ENCODE assay signal across 8 cellular contexts in the genomic region with DNA sequence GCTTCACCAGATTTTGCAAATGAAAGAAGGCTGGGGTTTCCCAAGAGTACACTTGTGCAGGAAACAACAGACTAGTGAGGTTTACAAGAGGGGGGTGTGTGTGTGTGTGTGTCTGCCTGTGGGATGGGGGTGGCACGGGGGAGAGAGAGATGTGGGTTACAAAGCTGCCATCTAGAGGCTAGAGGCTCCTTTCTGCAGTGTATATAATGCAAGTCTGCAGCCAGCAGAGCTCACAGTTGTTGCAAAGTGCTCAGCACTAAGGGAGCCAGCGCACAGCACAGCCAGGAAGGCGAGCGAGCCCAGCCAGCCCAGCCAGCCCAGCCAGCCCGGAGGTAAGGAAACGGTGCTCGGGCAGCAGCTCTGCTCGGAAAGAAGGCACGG. TPM values are rescaled to one million over a fixed set of nuclear protein-coding genes. Genes with fewer than 3 reads are reported as not detected.
DNase-seq lines count a peak whose midpoint lies in the region; ATAC-seq, FAIRE-seq and TF ChIP-seq lines count a peak whose summit lies in the region.

ACKR3 (plus strand) TSS at position 233 of the 381 bp plus-strand sequence. CDS start 10,641 bp downstream, outside the sequence.

- peak within 1 kb of the TSS in 1 of 2 donors; percentile 27 for H3K4me3 ChIP-seq in CD4-positive, alpha-beta memory T cell (ENCODE audit: low read length in 2 of 2)
- no peak within 1 kb of the TSS; a peak in 1 of 4 replicates for H3K4me3 ChIP-seq in Panc1 (ENCODE audit: low read depth in 2 of 2, low read length in 2 of 2)

- intact Hi-C loops in CD4-positive, alpha-beta memory T cell (cut with micrococcal nuclease), result loop anchor here (1.0 to 5.0 kb wide), 7 partner anchors 23 to 503 kb away; no protein-coding TSS in a partner anchor
- intact Hi-C loops in Panc1 (cut with micrococcal nuclease; ENCODE audit: unreplicated experiment), result loop anchor here (2.0 to 5.0 kb wide), 2 partner anchors 57 to 217 kb away; no protein-coding TSS in a partner anchor

- H3K27me3 Mint-ChIP-seq in CD4-positive, alpha-beta memory T cell, result no peaks in the 10 kb centered on the region

- H3K27ac ChIP-seq in CD4-positive, alpha-beta memory T cell (ENCODE audit: low read depth, low read length), result no peak within 1 kb of the TSS
- no peak within 1 kb of the TSS for H3K27ac ChIP-seq in Panc1 (ENCODE audit: low read length)

- CTCF ChIA-PET in CD4-positive, alpha-beta memory T cell (lab: Charles Lee; ENCODE audit: partially characterized antibody), result interaction anchor here (0.6 to 10.1 kb wide), 32 partner anchors 8 to 464 kb away, joined by 3 to 410 read pairs (median 6); a partner anchor contains a TSS
- CTCF ChIA-PET in Panc1 (lab: Charles Lee), result interaction anchor here (0.6 to 0.7 kb wide), 3 partner anchors 56 to 355 kb away, joined by 3 to 4 read pairs (median 3); no protein-coding TSS in a partner anchor

- H3K9me3 ChIP-seq in CD4-positive, alpha-beta memory T cell (ENCODE audit: control insufficient read depth in 1 of 2, low read length in 2 of 2), result no peaks in the 10 kb centered on the region
- H3K9me3 ChIP-seq in Panc1 (ENCODE audit: control insufficient read depth, insufficient read depth, low read depth, low read length), result no peaks in the 10 kb centered on the region

- in situ Hi-C loops in Panc1 (cut with HindIII; ENCODE audit: low pct_unique_long_range_greater_than_20kb, low sequenced_read_pairs), result no loop called here

- peak; percentile 63 for ATAC-seq in GM19438 (IDR thresholded peaks at IDR 0.05; ENCODE audit: low read depth, unreplicated experiment)
- ATAC-seq in HG03558 (IDR thresholded peaks at IDR 0.05; ENCODE audit: extremely low read depth, unreplicated experiment), result peak; percentile 49
- ATAC-seq in Panc1, result peak; percentile 94

- no TSS peak for BruUV-seq in Panc1 (replicated peaks; lab: Mats Ljungman, UMichigan)

- H3K36me3 Mint-ChIP-seq in CD4-positive, alpha-beta memory T cell, result peaks cover 7 to 13% of the 10 kb centered on the region in 2 donors

- POLR2A ChIA-PET in CD4-positive, alpha-beta memory T cell (lab: Charles Lee; ENCODE audit: partially characterized antibody), result interaction anchor here (0.6 to 3.3 kb wide), 13 partner anchors 11 to 219 kb away, joined by 3 to 35 read pairs (median 5); no protein-coding TSS in a partner anchor
- POLR2A ChIA-PET in Panc1 (lab: Charles Lee), result no interaction called here

- H3K4me3 Mint-ChIP-seq in CD4-positive, alpha-beta memory T cell, result peak within 1 kb of the TSS; percentile 57 to 77 (median 66)

- no peak for FAIRE-seq in frontal cortex (lab: Jason Lieb, UNC)

- TF ChIP-seq CTCF in Panc1 (IDR thresholded peaks at IDR 0.05), result peak; percentile 71; the same call in 1 of the 2 replicates

- H3K27me3 ChIP-seq in CD4-positive, alpha-beta memory T cell (ENCODE audit: insufficient read depth, low read length), result no peaks in the 10 kb centered on the region
- peaks cover 43% of the 10 kb centered on the region for H3K27me3 ChIP-seq in Panc1 (ENCODE audit: control insufficient read depth, insufficient read depth, low read length)

- H3K4me1 ChIP-seq in CD4-positive, alpha-beta memory T cell (ENCODE audit: insufficient read depth, low read length), result peaks cover 20% of the 10 kb centered on the region
- peaks cover 9% of the 10 kb centered on the region for H3K4me1 ChIP-seq in Panc1 (ENCODE audit: control insufficient read depth, insufficient read depth, low read length)

- H3K9me3 Mint-ChIP-seq in CD4-positive, alpha-beta memory T cell, result no peaks in the 10 kb centered on the region

- H3K27ac Mint-ChIP-seq in CD4-positive, alpha-beta memory T cell, result peak within 1 kb of the TSS; percentile 10 to 77 (median 72)

- DNase-seq in CD4-positive, alpha-beta memory T cell, result peak; percentile 76 to 90 (median 82)
- DNase-seq in Panc1 (ENCODE audit: low read depth, low spot score) (peak; percentile 7), frontal cortex (ENCODE audit: low spot score in 2 of 2) (peak; percentile 67 to 81), non-pigmented ciliary epithelial cell (ENCODE audit: low read depth) (peak; percentile 70), superior temporal gyrus (ENCODE audit: extremely low spot score) (peak; percentile 79)
- peak; percentile 41 for DNase-seq in activated T-helper 9 cell treated with anti-CD3 and anti-CD28 coated beads, Interleukin-2, amount 50 U/mL, for 16 hours (ENCODE audit: low read depth)

- H3K4me1 Mint-ChIP-seq in CD4-positive, alpha-beta memory T cell, result peaks cover 20 to 32% (median 24%) of the 10 kb centered on the region in 4 donors

- no peaks in the 10 kb centered on the region for H3K36me3 ChIP-seq in CD4-positive, alpha-beta memory T cell (ENCODE audit: insufficient read depth, low read length)
- H3K36me3 ChIP-seq in Panc1 (ENCODE audit: control insufficient read depth, insufficient read depth, low read length), result no peaks in the 10 kb centered on the region

RNA-seq across cellular contexts. Expression of gene ACKR3, which starts in this region (rescaled TPM):
- 1 to 10 TPM; 4.2 TPM for total RNA-seq in CD4-positive, alpha-beta memory T cell
- polyA plus RNA-seq in CD4-positive, alpha-beta memory T cell, result 1 to 10 TPM; 3.7 to 4.5 TPM
- total RNA-seq in Panc1 (2021; ENCODE audit: unreplicated experiment) (not detected), frontal cortex (20.0 TPM)
- not detected for polyA plus RNA-seq in Panc1 (2012; ENCODE audit: insufficient read length)

Comparison
In these comparisons a context has a peak if more than half of its experiments do, and no peak if none do; other contexts are left out.
1. Peak in DNase-seq and ATAC-seq in Panc1; RNA of the gene not detected or under 1 TPM.
2. DNase-seq: peak in every context shown above with its lines; median percentile 82 in CD4-positive, alpha-beta memory T cell; 79 in superior temporal gyrus; 74 in frontal cortex; 70 in non-pigmented ciliary epithelial cell; 41 in activated T-helper 9 cell treated with anti-CD3 and anti-CD28 coated beads, Interleukin-2, amount 50 U/mL, for 16 hours; 7 in Panc1.